Comparison of ENCODE assay signal across 9 cellular contexts in genomic region chr7:116802784-116803183, GRCh38. TPM values are rescaled to one million over a fixed set of nuclear protein-coding genes. Genes with fewer than 3 reads are reported as not detected.
DNase-seq lines count a peak whose midpoint lies in the region; ATAC-seq, FAIRE-seq and TF ChIP-seq lines count a peak whose summit lies in the region.
"Had no signal": no experiment of that assay in that cellular context is flagged by ENCODE, and none has a peak within 500 bp of the region (broad histone marks: within the 10 kb centered on the region; RNA-seq: fewer than 3 reads in every experiment).

No MANE protein-coding gene starts in this region.

- H3K27ac Mint-ChIP-seq in mesothelial cell of epicardium, result peak overlapping the region; percentile 90

- H3K4me1 Mint-ChIP-seq in mesothelial cell of epicardium, result peaks cover 62% of the 10 kb centered on the region

- DNase-seq in DMS153 (lab: John Stamatoyannopoulos, UW) (peak; percentile 25), DMS153 treated with DMSO at 0.1 percent for 48 hours (lab: John Stamatoyannopoulos, UW; ENCODE audit: unreplicated experiment) (no peak), RCC 7860 (ENCODE audit: low spot score) (peak; percentile 56), dermis blood vessel endothelial cell (peak; percentile 80), mesothelial cell of epicardium (ENCODE audit: low spot score in 2 of 2, unreplicated experiment in 2 of 2) (no peak), cerebellar nuclear complex (lab: John Stamatoyannopoulos, UW) (no peak)

- no peaks in the 10 kb centered on the region for H3K9me3 Mint-ChIP-seq in mesothelial cell of epicardium
- H3K9me3 Mint-ChIP-seq: activated naive CD4-positive, alpha-beta T cell treated with anti-CD3 and anti-CD28 coated beads, Interleukin-2, amount 50 U/mL, for 72 hours had no signal

- FAIRE-seq in RCC 7860 (lab: Jason Lieb, UNC), result peak; percentile 68

- no peak overlapping the region for H3K4me3 Mint-ChIP-seq in mesothelial cell of epicardium

- H3K36me3 Mint-ChIP-seq in mesothelial cell of epicardium, result no peaks in the 10 kb centered on the region
- H3K36me3 Mint-ChIP-seq: activated naive CD4-positive, alpha-beta T cell treated with anti-CD3 and anti-CD28 coated beads, Interleukin-2, amount 50 U/mL, for 72 hours had no signal

- no peaks in the 10 kb centered on the region for H3K27me3 Mint-ChIP-seq in mesothelial cell of epicardium (ENCODE audit: low read depth)

- ATAC-seq in GM19043 (IDR thresholded peaks at IDR 0.05; ENCODE audit: low read depth, unreplicated experiment), result peak; percentile 63
- peak; percentile 83 for ATAC-seq in HG03354 (IDR thresholded peaks at IDR 0.05; ENCODE audit: poor library complexity, severe bottlenecking, unreplicated experiment)

- peak; percentile 34 for TF ChIP-seq CTCF in mesothelial cell of epicardium (IDR thresholded peaks at IDR 0.05; ENCODE audit: unreplicated experiment)

RNA-seq across cellular contexts. Expression of gene CAPZA2, which starts 59.6 kb away (rescaled TPM):
- total RNA-seq in dermis blood vessel endothelial cell, result 393 and 583 TPM in 2 replicates
- 109 to 137 TPM (median 122 TPM) in 3 replicates for total RNA-seq in mesothelial cell of epicardium

Comparison
In these comparisons a context has a peak if more than half of its experiments do, and no peak if none do; other contexts are left out.
1. DNase-seq: peak in DMS153 (single experiment), RCC 7860 (single experiment) and dermis blood vessel endothelial cell (single experiment); none in DMS153 treated with DMSO at 0.1 percent for 48 hours (single experiment), mesothelial cell of epicardium (0 of 2) and cerebellar nuclear complex (0 of 2).